9 cellular contexts compared by ENCODE assay signal in the genomic region with DNA sequence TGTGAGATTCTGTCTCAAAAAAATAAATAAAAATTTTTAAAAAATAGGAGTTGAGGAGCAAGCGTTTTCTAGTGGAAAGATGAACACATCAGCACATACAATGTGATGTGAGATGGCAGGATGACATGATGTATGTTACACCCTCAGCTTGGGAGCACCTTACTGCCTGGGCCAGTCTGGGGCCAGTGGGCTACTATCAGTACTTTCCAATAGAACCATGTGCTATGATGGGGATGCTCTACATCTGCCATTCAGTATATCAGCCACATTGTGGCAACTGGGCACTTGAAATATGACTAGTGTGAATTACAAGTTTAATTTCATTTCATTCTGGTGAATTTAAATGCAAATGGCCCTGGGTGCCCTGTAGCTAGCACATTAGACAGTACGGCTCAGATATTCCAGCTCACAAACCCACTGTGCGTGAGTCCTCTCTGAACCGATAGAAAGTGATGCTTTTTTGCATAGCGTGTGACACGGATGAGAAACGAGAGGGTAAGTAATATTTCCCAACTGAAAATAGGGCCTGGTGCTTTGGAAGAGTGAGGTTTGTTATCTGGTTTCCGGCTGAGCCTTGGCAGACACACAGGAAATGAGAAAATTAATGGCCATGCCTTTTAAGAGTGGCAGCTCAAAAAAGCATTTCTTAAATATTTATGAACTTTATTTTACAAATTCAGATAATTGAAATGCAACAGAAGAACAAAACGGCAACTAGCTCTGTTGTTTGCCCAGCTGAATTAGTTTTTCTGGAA.
A peak's percentile ranks its signal among the peaks of the same experiment; 100 is the strongest.
DNase-seq lines count a peak whose midpoint lies in the region; ATAC-seq and TF ChIP-seq lines count a peak whose summit lies in the region.
"Had no signal": no experiment of that assay in that cellular context is flagged by ENCODE, and none has a peak within 500 bp of the region (broad histone marks: within the 10 kb centered on the region; RNA-seq: fewer than 3 reads in every experiment).

No MANE protein-coding gene starts in this region.

- H3K27me3 ChIP-seq in ascending aorta: no peaks in the 10 kb centered on the region
- H3K27me3 ChIP-seq: adrenal gland had no signal

- peaks cover 9 to 17% of the 10 kb centered on the region in 2 donors for H3K36me3 ChIP-seq in ascending aorta

- H3K27ac ChIP-seq in ascending aorta: peak overlapping the region; percentile 81 to 83

- H3K4me3 ChIP-seq in ascending aorta: no peak overlapping the region
- H3K4me3 ChIP-seq: adrenal gland had no signal

- DNase-seq in COLO668 (lab: John Stamatoyannopoulos, UW; ENCODE audit: unreplicated experiment) (peak; percentile 41), NCI-H1417 (lab: John Stamatoyannopoulos, UW) (peak in 2 of 3 experiments; percentile 11 to 66), ascending aorta (ENCODE audit: low spot score in 2 of 2) (no peak), inferior parietal cortex (ENCODE audit: extremely low spot score) (no peak), DMS79 (lab: John Stamatoyannopoulos, UW) (no peak), NCI-H526 treated with DMSO at 0.1 percent for 48 hours (lab: John Stamatoyannopoulos, UW) (no peak)
- peak in 2 of 3 donors; percentile 12 to 18 for DNase-seq in stimulated activated CD4-positive, alpha-beta T cell treated with anti-CD3 and anti-CD28 coated beads, TNF-alpha, amount 100 ng/mL, for 48 hours (ENCODE audit: low read depth in 3 of 3)

- peak; percentile 54 for ATAC-seq in GM21367 (IDR thresholded peaks at IDR 0.05; ENCODE audit: unreplicated experiment)

- H3K4me1 ChIP-seq in ascending aorta: peaks cover 8 to 43% of the 10 kb centered on the region in 2 donors

- intact Hi-C loops in ascending aorta (cut with DNase I): loop anchor here (2.0 kb wide), 1 partner anchor 204 kb away; the partner anchor contains the start of gene GALNT2

- no peaks in the 10 kb centered on the region for H3K9me3 ChIP-seq in ascending aorta
- H3K9me3 ChIP-seq: adrenal gland had no signal

- no peak for TF ChIP-seq CTCF in ascending aorta (IDR thresholded peaks at IDR 0.05)

Comparison
In these comparisons a context has a peak if more than half of its experiments do, and no peak if none do; other contexts are left out.
1. DNase-seq: peak in COLO668 (single experiment), NCI-H1417 (2 of 3) and stimulated activated CD4-positive, alpha-beta T cell treated with anti-CD3 and anti-CD28 coated beads, TNF-alpha, amount 100 ng/mL, for 48 hours (2 of 3); none in ascending aorta (0 of 2), inferior parietal cortex (single experiment), DMS79 (single experiment) and NCI-H526 treated with DMSO at 0.1 percent for 48 hours (single experiment).